1 cellular context compared by ENCODE assay signal in genomic region chr10:29392376-29393021, GRCh38.
TF ChIP-seq lines count a peak whose summit lies in the region.

No MANE protein-coding gene starts in this region.

TF ChIP-seq in H1, 55 proteins besides CTCF, POLR2A, EP300 and RAD21 (continued from another document):
- TF ChIP-seq MAFK (IDR thresholded peaks at IDR 0.05; ENCODE audit: low read depth, low read length) (no peak), CHD2 (IDR thresholded peaks at IDR 0.05; ENCODE audit: low read length) (no peak)
